Comparison of ENCODE assay signal across 1 cellular context in the genomic region with DNA sequence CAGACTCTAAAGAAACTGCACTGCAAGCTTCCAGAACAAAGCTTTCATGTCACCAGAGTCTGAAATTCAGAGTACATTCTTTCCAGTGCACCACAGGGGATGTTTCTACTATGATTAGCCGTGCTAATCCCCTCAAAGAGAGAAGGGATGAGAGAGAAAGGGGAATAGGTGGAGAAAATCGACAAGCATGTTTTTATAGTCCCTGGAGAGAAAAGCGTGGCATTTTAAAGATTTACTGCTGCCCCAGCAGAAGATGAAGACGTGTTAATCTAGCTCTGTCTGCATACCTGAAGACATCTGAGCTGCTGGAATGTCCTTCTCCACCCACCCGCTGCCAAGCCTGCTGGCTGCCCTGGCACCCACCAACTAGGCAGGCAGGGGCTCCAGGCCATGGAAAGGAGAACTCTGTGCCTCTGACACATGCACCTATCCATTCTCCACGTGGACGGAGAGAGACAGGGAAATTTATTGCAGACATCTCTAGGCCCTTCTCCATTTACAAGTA.
TF ChIP-seq lines count a peak whose summit lies in the region.

No MANE protein-coding gene starts in this region.

TF ChIP-seq in HEK293, 187 proteins besides CTCF, POLR2A, EP300 and RAD21 (continued from another document and continues in another):
- TF ChIP-seq YY1 (tag by site-specific recombination; IDR thresholded peaks at IDR 0.05) (no peak), OVOL3 (tag by site-specific recombination; IDR thresholded peaks at IDR 0.05) (no peak), ZNF37A (tag by site-specific recombination; IDR thresholded peaks at IDR 0.05) (no peak), IKZF3 (tag by site-specific recombination; IDR thresholded peaks at IDR 0.05) (peak; percentile 49; the same call in 1 of the 2 replicates), FEZF1 (tag by site-specific recombination; IDR thresholded peaks at IDR 0.05) (peak; percentile 65), ZNF341 (tag by site-specific recombination; IDR thresholded peaks at IDR 0.05; ENCODE audit: low read depth) (no peak), BCL11A (tag by site-specific recombination; IDR thresholded peaks at IDR 0.05; ENCODE audit: low read depth) (no peak), ZBTB8A (tag by site-specific recombination; IDR thresholded peaks at IDR 0.05) (0 out of 2 replicates have a peak, but pooled peaks have one; percentile 18), ZBTB48 (tag by site-specific recombination; IDR thresholded peaks at IDR 0.05) (no peak), SCRT1 (tag by site-specific recombination; IDR thresholded peaks at IDR 0.05; ENCODE audit: borderline replicate concordance) (no peak), ZXDB (tag by site-specific recombination; IDR thresholded peaks at IDR 0.05) (no peak), ZNF174 (tag by site-specific recombination; IDR thresholded peaks at IDR 0.05) (no peak), ZNF155 (tag by site-specific recombination; IDR thresholded peaks at IDR 0.05) (no peak), HOXA7 (CRISPR knock-in tag; IDR thresholded peaks at IDR 0.05; ENCODE audit: borderline replicate concordance) (no peak), ZNF521 (tag by site-specific recombination; IDR thresholded peaks at IDR 0.05) (no peak), ZNF335 (tag by site-specific recombination; conservative IDR thresholded peaks at IDR 0.05) (no peak), ZNF423 (tag by site-specific recombination; IDR thresholded peaks at IDR 0.05) (peak; percentile 63; the same call in 1 of the 2 replicates), ZNF660 (tag by site-specific recombination; IDR thresholded peaks at IDR 0.05) (no peak), GLIS1 (tag by site-specific recombination; IDR thresholded peaks at IDR 0.05) (peak; percentile 90), ZNF324 (tag by site-specific recombination; IDR thresholded peaks at IDR 0.05) (no peak), ZBTB17 (tag by site-specific recombination; IDR thresholded peaks at IDR 0.05) (peak; percentile 12; the same call in 1 of the 2 replicates), PRDM1 (tag by site-specific recombination; IDR thresholded peaks at IDR 0.05) (no peak), KLF10 (tag by site-specific recombination; IDR thresholded peaks at IDR 0.05) (no peak), ZNF837 (tag by site-specific recombination; IDR thresholded peaks at IDR 0.05) (no peak), ZNF112 (tag by site-specific recombination; IDR thresholded peaks at IDR 0.05) (no peak), ZNF792 (tag by site-specific recombination; IDR thresholded peaks at IDR 0.05) (no peak), ZNF596 (tag by site-specific recombination; IDR thresholded peaks at IDR 0.05) (peak; percentile 65), ZNF560 (tag by site-specific recombination; IDR thresholded peaks at IDR 0.05; ENCODE audit: borderline replicate concordance) (no peak)
- TF ChIP-seq, protein P1, sequence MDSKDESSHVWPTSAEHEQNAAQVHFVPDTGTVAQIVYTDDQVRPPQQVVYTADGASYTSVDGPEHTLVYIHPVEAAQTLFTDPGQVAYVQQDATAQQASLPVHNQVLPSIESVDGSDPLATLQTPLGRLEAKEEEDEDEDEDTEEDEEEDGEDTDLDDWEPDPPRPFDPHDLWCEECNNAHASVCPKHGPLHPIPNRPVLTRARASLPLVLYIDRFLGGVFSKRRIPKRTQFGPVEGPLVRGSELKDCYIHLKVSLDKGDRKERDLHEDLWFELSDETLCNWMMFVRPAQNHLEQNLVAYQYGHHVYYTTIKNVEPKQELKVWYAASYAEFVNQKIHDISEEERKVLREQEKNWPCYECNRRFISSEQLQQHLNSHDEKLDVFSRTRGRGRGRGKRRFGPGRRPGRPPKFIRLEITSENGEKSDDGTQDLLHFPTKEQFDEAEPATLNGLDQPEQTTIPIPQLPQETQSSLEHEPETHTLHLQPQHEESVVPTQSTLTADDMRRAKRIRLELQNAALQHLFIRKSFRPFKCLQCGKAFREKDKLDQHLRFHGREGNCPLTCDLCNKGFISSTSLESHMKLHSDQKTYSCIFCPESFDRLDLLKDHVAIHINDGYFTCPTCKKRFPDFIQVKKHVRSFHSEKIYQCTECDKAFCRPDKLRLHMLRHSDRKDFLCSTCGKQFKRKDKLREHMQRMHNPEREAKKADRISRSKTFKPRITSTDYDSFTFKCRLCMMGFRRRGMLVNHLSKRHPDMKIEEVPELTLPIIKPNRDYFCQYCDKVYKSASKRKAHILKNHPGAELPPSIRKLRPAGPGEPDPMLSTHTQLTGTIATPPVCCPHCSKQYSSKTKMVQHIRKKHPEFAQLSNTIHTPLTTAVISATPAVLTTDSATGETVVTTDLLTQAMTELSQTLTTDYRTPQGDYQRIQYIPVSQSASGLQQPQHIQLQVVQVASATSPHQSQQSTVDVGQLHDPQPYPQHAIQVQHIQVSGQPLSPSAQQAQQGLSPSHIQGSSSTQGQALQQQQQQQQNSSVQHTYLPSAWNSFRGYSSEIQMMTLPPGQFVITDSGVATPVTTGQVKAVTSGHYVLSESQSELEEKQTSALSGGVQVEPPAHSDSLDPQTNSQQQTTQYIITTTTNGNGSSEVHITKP (tag by site-specific recombination; IDR thresholded peaks at IDR 0.05): peak; percentile 80
- TF ChIP-seq, protein P2, sequence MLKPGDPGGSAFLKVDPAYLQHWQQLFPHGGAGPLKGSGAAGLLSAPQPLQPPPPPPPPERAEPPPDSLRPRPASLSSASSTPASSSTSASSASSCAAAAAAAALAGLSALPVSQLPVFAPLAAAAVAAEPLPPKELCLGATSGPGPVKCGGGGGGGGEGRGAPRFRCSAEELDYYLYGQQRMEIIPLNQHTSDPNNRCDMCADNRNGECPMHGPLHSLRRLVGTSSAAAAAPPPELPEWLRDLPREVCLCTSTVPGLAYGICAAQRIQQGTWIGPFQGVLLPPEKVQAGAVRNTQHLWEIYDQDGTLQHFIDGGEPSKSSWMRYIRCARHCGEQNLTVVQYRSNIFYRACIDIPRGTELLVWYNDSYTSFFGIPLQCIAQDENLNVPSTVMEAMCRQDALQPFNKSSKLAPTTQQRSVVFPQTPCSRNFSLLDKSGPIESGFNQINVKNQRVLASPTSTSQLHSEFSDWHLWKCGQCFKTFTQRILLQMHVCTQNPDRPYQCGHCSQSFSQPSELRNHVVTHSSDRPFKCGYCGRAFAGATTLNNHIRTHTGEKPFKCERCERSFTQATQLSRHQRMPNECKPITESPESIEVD (tag by site-specific recombination; IDR thresholded peaks at IDR 0.05): peak; percentile 85
- TF ChIP-seq, protein P3, sequence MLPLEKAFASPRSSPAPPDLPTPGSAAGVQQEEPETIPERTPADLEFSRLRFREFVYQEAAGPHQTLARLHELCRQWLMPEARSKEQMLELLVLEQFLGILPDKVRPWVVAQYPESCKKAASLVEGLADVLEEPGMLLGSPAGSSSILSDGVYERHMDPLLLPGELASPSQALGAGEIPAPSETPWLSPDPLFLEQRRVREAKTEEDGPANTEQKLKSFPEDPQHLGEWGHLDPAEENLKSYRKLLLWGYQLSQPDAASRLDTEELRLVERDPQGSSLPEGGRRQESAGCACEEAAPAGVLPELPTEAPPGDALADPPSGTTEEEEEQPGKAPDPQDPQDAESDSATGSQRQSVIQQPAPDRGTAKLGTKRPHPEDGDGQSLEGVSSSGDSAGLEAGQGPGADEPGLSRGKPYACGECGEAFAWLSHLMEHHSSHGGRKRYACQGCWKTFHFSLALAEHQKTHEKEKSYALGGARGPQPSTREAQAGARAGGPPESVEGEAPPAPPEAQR (tag by site-specific recombination; IDR thresholded peaks at IDR 0.05): no peak
- TF ChIP-seq, protein P4, sequence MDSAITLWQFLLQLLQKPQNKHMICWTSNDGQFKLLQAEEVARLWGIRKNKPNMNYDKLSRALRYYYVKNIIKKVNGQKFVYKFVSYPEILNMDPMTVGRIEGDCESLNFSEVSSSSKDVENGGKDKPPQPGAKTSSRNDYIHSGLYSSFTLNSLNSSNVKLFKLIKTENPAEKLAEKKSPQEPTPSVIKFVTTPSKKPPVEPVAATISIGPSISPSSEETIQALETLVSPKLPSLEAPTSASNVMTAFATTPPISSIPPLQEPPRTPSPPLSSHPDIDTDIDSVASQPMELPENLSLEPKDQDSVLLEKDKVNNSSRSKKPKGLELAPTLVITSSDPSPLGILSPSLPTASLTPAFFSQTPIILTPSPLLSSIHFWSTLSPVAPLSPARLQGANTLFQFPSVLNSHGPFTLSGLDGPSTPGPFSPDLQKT (IDR thresholded peaks at IDR 0.05; ENCODE audit: borderline replicate concordance, low read depth, low read length): no peak
- TF ChIP-seq, protein P5, sequence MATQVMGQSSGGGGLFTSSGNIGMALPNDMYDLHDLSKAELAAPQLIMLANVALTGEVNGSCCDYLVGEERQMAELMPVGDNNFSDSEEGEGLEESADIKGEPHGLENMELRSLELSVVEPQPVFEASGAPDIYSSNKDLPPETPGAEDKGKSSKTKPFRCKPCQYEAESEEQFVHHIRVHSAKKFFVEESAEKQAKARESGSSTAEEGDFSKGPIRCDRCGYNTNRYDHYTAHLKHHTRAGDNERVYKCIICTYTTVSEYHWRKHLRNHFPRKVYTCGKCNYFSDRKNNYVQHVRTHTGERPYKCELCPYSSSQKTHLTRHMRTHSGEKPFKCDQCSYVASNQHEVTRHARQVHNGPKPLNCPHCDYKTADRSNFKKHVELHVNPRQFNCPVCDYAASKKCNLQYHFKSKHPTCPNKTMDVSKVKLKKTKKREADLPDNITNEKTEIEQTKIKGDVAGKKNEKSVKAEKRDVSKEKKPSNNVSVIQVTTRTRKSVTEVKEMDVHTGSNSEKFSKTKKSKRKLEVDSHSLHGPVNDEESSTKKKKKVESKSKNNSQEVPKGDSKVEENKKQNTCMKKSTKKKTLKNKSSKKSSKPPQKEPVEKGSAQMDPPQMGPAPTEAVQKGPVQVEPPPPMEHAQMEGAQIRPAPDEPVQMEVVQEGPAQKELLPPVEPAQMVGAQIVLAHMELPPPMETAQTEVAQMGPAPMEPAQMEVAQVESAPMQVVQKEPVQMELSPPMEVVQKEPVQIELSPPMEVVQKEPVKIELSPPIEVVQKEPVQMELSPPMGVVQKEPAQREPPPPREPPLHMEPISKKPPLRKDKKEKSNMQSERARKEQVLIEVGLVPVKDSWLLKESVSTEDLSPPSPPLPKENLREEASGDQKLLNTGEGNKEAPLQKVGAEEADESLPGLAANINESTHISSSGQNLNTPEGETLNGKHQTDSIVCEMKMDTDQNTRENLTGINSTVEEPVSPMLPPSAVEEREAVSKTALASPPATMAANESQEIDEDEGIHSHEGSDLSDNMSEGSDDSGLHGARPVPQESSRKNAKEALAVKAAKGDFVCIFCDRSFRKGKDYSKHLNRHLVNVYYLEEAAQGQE (tag by site-specific recombination; IDR thresholded peaks at IDR 0.05): no peak
- TF ChIP-seq, protein P6, sequence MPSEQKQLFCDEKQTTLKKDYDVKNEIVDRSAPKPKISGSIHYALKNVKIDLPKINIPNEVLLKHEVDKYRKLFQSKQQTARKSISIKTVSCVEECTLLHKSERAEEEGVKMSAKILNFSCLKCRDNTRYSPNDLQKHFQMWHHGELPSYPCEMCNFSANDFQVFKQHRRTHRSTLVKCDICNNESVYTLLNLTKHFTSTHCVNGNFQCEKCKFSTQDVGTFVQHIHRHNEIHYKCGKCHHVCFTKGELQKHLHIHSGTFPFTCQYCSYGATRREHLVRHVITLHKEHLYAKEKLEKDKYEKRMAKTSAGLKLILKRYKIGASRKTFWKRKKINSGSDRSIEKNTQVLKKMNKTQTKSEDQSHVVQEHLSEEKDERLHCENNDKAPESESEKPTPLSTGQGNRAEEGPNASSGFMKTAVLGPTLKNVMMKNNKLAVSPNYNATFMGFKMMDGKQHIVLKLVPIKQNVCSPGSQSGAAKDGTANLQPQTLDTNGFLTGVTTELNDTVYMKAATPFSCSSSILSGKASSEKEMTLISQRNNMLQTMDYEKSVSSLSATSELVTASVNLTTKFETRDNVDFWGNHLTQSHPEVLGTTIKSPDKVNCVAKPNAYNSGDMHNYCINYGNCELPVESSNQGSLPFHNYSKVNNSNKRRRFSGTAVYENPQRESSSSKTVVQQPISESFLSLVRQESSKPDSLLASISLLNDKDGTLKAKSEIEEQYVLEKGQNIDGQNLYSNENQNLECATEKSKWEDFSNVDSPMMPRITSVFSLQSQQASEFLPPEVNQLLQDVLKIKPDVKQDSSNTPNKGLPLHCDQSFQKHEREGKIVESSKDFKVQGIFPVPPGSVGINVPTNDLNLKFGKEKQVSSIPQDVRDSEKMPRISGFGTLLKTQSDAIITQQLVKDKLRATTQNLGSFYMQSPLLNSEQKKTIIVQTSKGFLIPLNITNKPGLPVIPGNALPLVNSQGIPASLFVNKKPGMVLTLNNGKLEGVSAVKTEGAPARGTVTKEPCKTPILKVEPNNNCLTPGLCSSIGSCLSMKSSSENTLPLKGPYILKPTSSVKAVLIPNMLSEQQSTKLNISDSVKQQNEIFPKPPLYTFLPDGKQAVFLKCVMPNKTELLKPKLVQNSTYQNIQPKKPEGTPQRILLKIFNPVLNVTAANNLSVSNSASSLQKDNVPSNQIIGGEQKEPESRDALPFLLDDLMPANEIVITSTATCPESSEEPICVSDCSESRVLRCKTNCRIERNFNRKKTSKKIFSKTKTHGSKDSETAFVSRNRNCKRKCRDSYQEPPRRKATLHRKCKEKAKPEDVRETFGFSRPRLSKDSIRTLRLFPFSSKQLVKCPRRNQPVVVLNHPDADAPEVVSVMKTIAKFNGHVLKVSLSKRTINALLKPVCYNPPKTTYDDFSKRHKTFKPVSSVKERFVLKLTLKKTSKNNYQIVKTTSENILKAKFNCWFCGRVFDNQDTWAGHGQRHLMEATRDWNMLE (tag by site-specific recombination; conservative IDR thresholded peaks at IDR 0.05; ENCODE audit: low read depth): no peak
- TF ChIP-seq, protein P7, sequence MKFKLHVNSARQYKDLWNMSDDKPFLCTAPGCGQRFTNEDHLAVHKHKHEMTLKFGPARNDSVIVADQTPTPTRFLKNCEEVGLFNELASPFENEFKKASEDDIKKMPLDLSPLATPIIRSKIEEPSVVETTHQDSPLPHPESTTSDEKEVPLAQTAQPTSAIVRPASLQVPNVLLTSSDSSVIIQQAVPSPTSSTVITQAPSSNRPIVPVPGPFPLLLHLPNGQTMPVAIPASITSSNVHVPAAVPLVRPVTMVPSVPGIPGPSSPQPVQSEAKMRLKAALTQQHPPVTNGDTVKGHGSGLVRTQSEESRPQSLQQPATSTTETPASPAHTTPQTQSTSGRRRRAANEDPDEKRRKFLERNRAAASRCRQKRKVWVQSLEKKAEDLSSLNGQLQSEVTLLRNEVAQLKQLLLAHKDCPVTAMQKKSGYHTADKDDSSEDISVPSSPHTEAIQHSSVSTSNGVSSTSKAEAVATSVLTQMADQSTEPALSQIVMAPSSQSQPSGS (tag by site-specific recombination; IDR thresholded peaks at IDR 0.05; ENCODE audit: low read depth): no peak
- TF ChIP-seq, protein P8, sequence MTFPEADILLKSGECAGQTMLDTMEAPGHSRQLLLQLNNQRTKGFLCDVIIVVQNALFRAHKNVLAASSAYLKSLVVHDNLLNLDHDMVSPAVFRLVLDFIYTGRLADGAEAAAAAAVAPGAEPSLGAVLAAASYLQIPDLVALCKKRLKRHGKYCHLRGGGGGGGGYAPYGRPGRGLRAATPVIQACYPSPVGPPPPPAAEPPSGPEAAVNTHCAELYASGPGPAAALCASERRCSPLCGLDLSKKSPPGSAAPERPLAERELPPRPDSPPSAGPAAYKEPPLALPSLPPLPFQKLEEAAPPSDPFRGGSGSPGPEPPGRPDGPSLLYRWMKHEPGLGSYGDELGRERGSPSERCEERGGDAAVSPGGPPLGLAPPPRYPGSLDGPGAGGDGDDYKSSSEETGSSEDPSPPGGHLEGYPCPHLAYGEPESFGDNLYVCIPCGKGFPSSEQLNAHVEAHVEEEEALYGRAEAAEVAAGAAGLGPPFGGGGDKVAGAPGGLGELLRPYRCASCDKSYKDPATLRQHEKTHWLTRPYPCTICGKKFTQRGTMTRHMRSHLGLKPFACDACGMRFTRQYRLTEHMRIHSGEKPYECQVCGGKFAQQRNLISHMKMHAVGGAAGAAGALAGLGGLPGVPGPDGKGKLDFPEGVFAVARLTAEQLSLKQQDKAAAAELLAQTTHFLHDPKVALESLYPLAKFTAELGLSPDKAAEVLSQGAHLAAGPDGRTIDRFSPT (tag by site-specific recombination; IDR thresholded peaks at IDR 0.05): no peak
